16 cellular contexts compared by ENCODE assay signal in genomic region chr16:54054237-54054780, GRCh38.
DNase-seq lines count a peak whose midpoint lies in the region; ATAC-seq, FAIRE-seq and TF ChIP-seq lines count a peak whose summit lies in the region.
"Had no signal": no experiment of that assay in that cellular context is flagged by ENCODE, and none has a peak within 500 bp of the region (broad histone marks: within the 10 kb centered on the region; RNA-seq: fewer than 3 reads in every experiment).

No MANE protein-coding gene starts in this region.

- H3K23me2 ChIP-seq in H1 (ENCODE audit: low read depth, low read length): no peaks in the 10 kb centered on the region

- no peak overlapping the region for H4K91ac ChIP-seq in H1 (replicated peaks; ENCODE audit: insufficient read length, low read length)

- no peaks in the 10 kb centered on the region for H3K9me3 ChIP-seq in H1 (ENCODE audit: insufficient read depth in 2 of 2, low read depth in 1 of 2, low read length in 1 of 2)
- H3K9me3 ChIP-seq: BE2C had no signal

- H3K27me3 Mint-ChIP-seq in nephron progenitor cell (ENCODE audit: low read depth, poor library complexity): peaks cover 12% of the 10 kb centered on the region
- H3K27me3 Mint-ChIP-seq: CD4-positive, alpha-beta memory T cell had no signal

- H4K8ac ChIP-seq in H1 (ENCODE audit: extremely low read depth, insufficient read depth, low read length): no peak overlapping the region

- CTCF ChIA-PET in H1 (lab: Charles Lee; ENCODE audit: partially characterized antibody): interaction anchor here (1.2 to 2.2 kb wide), 4 partner anchors 8 to 12 kb away, joined by 3 to 6 read pairs (median 4); no protein-coding TSS in a partner anchor

- H3K79me2 ChIP-seq in H1 (ENCODE audit: control insufficient read depth in 1 of 2, insufficient read depth in 2 of 2, low read length in 2 of 2): no peaks in the 10 kb centered on the region

- H2AK5ac ChIP-seq in H1 (ENCODE audit: low read depth, low read length): no peak overlapping the region

- TF ChIP-seq RAD21 in H1 (IDR thresholded peaks at IDR 0.05 in 1 of 2, conservative IDR thresholded peaks at IDR 0.05 in 1 of 2; ENCODE audit: low read depth in 2 of 2, low read length in 2 of 2): no peak

- peak overlapping the region in 1 of 2 experiments; percentile 28; a peak in 1 of 4 replicates for H3K4me2 ChIP-seq in H1 (ENCODE audit: insufficient read depth in 1 of 2, low read depth in 2 of 2, low read length in 2 of 2)

- H3K9me3 Mint-ChIP-seq in nephron progenitor cell: peaks cover 10% of the 10 kb centered on the region
- H3K9me3 Mint-ChIP-seq: HFFc6 had no signal

- no peak for TF ChIP-seq EP300 in H1 (IDR thresholded peaks at IDR 0.05; ENCODE audit: borderline replicate concordance in 1 of 2, low read depth in 2 of 2, low read length in 2 of 2)

- H3K27ac ChIP-seq in H1 (ENCODE audit: low read depth, low read length): no peak overlapping the region

- DNase-seq in NCI-H1092 (lab: John Stamatoyannopoulos, UW): peak; percentile 34
- DNase-seq in NCI-H1417 treated with DMSO at 0.1 percent for 48 hours (lab: John Stamatoyannopoulos, UW): peak; percentile 79
- DNase-seq in NCI-H2227 treated with DMSO at 0.1 percent for 48 hours (lab: John Stamatoyannopoulos, UW): peak; percentile 73
- no peak for DNase-seq in H1 (ENCODE audit: low read depth in 1 of 2, low spot score in 2 of 2)
- DNase-seq in NCI-H2171 (lab: John Stamatoyannopoulos, UW): no peak
- no peak for DNase-seq in nephron progenitor cell
- DNase-seq: BE2C; CD4-positive, alpha-beta memory T cell; HFFc6; Karpas-422; NCI-H187 treated with DMSO at 0.1 percent for 48 hours; NCI-H524; PC-3; T-helper 9 cell had no signal

- peaks cover 19 to 34% (median 26%) of the 10 kb centered on the region in 4 experiments; a peak in 6 of 7 replicates for H3K4me1 ChIP-seq in H1 (replicated peaks in 1 of 4; ENCODE audit: control insufficient read depth in 3 of 4, insufficient read depth in 4 of 4, low read length in 3 of 4)

- H2BK120ac ChIP-seq in H1 (replicated peaks; ENCODE audit: low read depth, low read length): no peak overlapping the region

- H3K4me3 Mint-ChIP-seq in nephron progenitor cell: no peak overlapping the region
- H3K4me3 Mint-ChIP-seq: CD4-positive, alpha-beta memory T cell; HFFc6 had no signal

- no peak overlapping the region for H3K9ac ChIP-seq in H1 (replicated peaks in 1 of 4; ENCODE audit: extremely low read depth in 1 of 4, low read depth in 3 of 4, low read length in 3 of 4)

- no peaks in the 10 kb centered on the region; a peak in 1 of 7 replicates for H3K27me3 ChIP-seq in H1 (replicated peaks in 1 of 4; ENCODE audit: control insufficient read depth in 3 of 4, extremely low read depth in 1 of 4, insufficient read depth in 3 of 4, low read length in 3 of 4)
- H3K27me3 ChIP-seq: BE2C had no signal

- H3K56ac ChIP-seq in H1 (replicated peaks; ENCODE audit: insufficient read length, low read depth, low read length): no peak overlapping the region

- H2BK5ac ChIP-seq in H1 (ENCODE audit: low read depth, low read length): no peak overlapping the region

- no peak for TF ChIP-seq CTCF in H1 (IDR thresholded peaks at IDR 0.05; ENCODE audit: control extremely low read depth in 1 of 3, insufficient read depth in 1 of 3, low read depth in 1 of 3, low read length in 3 of 3)
- no peak for TF ChIP-seq CTCF in nephron progenitor cell (IDR thresholded peaks at IDR 0.05)

- no peaks in the 10 kb centered on the region for H3K79me1 ChIP-seq in H1 (ENCODE audit: low read depth, low read length)

- H2BK12ac ChIP-seq in H1 (ENCODE audit: low read depth, low read length): peak overlapping the region; percentile 19; the same call in 1 of the 2 replicates

- no peak overlapping the region for H3K4ac ChIP-seq in H1 (replicated peaks; ENCODE audit: insufficient read length, low read depth, low read length)

- TF ChIP-seq POLR2A in H1 (IDR thresholded peaks at IDR 0.05; ENCODE audit: control extremely low read depth in 1 of 2, low read depth in 2 of 2, low read length in 2 of 2): no peak

- H3K4me1 Mint-ChIP-seq in nephron progenitor cell: peaks cover 45% of the 10 kb centered on the region

- 77% methylated on average over 9 of the region's 9 CpGs; no CpG with 5 or more reads in 1 of the 2 experiments for WGBS in H1 (ENCODE audit: extremely low coverage in 1 of 2, insufficient coverage in 1 of 2, insufficient read length in 1 of 2, insufficient replicate concordance in 2 of 2, low coverage in 1 of 2, low lambda C conversion rate in 2 of 2, missing lambda C conversion rate in 1 of 2), 2 experiments

- no peak overlapping the region for H3K27ac Mint-ChIP-seq in nephron progenitor cell
- H3K27ac Mint-ChIP-seq: CD4-positive, alpha-beta memory T cell; HFFc6 had no signal

- no peak overlapping the region for H2AFZ ChIP-seq in H1 (ENCODE audit: low read length)

- H3K4me3 ChIP-seq in H1 (ENCODE audit: extremely low read depth in 1 of 4, insufficient read depth in 2 of 4, low read depth in 3 of 4, low read length in 4 of 4): peak overlapping the region in 1 of 4 experiments; percentile 16; a peak in 2 of 8 replicates

- no peaks in the 10 kb centered on the region for H3K36me3 ChIP-seq in H1 (ENCODE audit: control insufficient read depth in 2 of 4, insufficient read depth in 4 of 4, low read length in 3 of 4)
- H3K36me3 ChIP-seq: BE2C had no signal

- no peak overlapping the region for H2BK15ac ChIP-seq in H1 (ENCODE audit: low read length)

- peaks cover 16% of the 10 kb centered on the region for H3K36me3 Mint-ChIP-seq in nephron progenitor cell (ENCODE audit: low read depth)

- POLR2A ChIA-PET in H1 (lab: Charles Lee; ENCODE audit: partially characterized antibody): no interaction called here

- H3K14ac ChIP-seq in H1 (ENCODE audit: insufficient read length): no peak overlapping the region

- no peak overlapping the region for H3K18ac ChIP-seq in H1 (ENCODE audit: extremely low read depth, low read length)

- H4K20me1 ChIP-seq in H1 (replicated peaks in 1 of 2; ENCODE audit: control insufficient read depth in 1 of 2, insufficient read depth in 2 of 2, low read length in 2 of 2): no peaks in the 10 kb centered on the region

- H4K5ac ChIP-seq in H1 (ENCODE audit: insufficient read length, low read depth, low read length): no peak overlapping the region

- no peak overlapping the region for H3K23ac ChIP-seq in H1 (ENCODE audit: insufficient read length)

- no peak for FAIRE-seq in H1 (lab: Jason Lieb, UNC)

- H2BK20ac ChIP-seq in H1 (ENCODE audit: low read length): no peak overlapping the region

- ATAC-seq in activated CD4-positive, CD25-positive, alpha-beta regulatory T cell treated with anti-CD3 and anti-CD28 coated beads, Interleukin-2, amount 50 U/mL, for 24 hours: no peak
- no peak for ATAC-seq in HG03521 (IDR thresholded peaks at IDR 0.05; ENCODE audit: unreplicated experiment)
- ATAC-seq: PC-3 had no signal

TF ChIP-seq in H1, 55 proteins besides CTCF, POLR2A, EP300 and RAD21:
- TF ChIP-seq CHD2 (IDR thresholded peaks at IDR 0.05; ENCODE audit: low read length) (no peak), JUND (IDR thresholded peaks at IDR 0.05; ENCODE audit: low read length) (no peak), TCF12 (IDR thresholded peaks at IDR 0.05; ENCODE audit: low read depth, low read length) (no peak), PHF8 (conservative IDR thresholded peaks at IDR 0.05; ENCODE audit: low read depth, low read length) (no peak), EZH2 (IDR thresholded peaks at IDR 0.05; ENCODE audit: low read depth, low read length, severe bottlenecking) (no peak), USF2 (IDR thresholded peaks at IDR 0.05; ENCODE audit: low read length) (no peak), HDAC2 (IDR thresholded peaks at IDR 0.05; ENCODE audit: borderline replicate concordance in 1 of 2, low read depth in 2 of 2, low read length in 2 of 2) (no peak), SP1 (IDR thresholded peaks at IDR 0.05; ENCODE audit: low read depth, low read length) (no peak), POLR2AphosphoS5 (IDR thresholded peaks at IDR 0.05; ENCODE audit: low read depth, low read length) (no peak), FOSL1 (IDR thresholded peaks at IDR 0.05; ENCODE audit: insufficient read depth, low read depth, low read length) (no peak), YY1 (IDR thresholded peaks at IDR 0.05; ENCODE audit: low read depth, low read length) (no peak), KDM4A (IDR thresholded peaks at IDR 0.05; ENCODE audit: low read depth, low read length, severe bottlenecking) (no peak), POU5F1 (IDR thresholded peaks at IDR 0.05; ENCODE audit: low read depth, low read length) (no peak), RXRA (IDR thresholded peaks at IDR 0.05; ENCODE audit: insufficient read depth, low read depth, low read length) (no peak), ASH2L (IDR thresholded peaks at IDR 0.05; ENCODE audit: low read length) (no peak)
TF ChIP-seq in H1: peak in this region for 0.

Comparison
In these comparisons a context has a peak if more than half of its experiments do, and no peak if none do; other contexts are left out.
1. DNase-seq: peak in NCI-H1092 (single experiment), NCI-H1417 treated with DMSO at 0.1 percent for 48 hours (single experiment) and NCI-H2227 treated with DMSO at 0.1 percent for 48 hours (single experiment); none in H1 (0 of 2), NCI-H2171 (single experiment) and nephron progenitor cell (single experiment).